ENCODE assay signal across 12 cellular contexts in genomic region chr17:71959129-71959528, GRCh38.
DNase-seq lines count a peak whose midpoint lies in the region; ATAC-seq, FAIRE-seq and TF ChIP-seq lines count a peak whose summit lies in the region.
"Had no signal": no experiment of that assay in that cellular context is flagged by ENCODE, and none has a peak within 500 bp of the region (broad histone marks: within the 10 kb centered on the region; RNA-seq: fewer than 3 reads in every experiment).

No MANE protein-coding gene starts in this region.

- H3K4me3 ChIP-seq in A549 (no peak overlapping the region), GM12875 (ENCODE audit: low read depth, low read length) (no peak overlapping the region), PC-9 (no peak overlapping the region)
- no peak overlapping the region for H3K4me3 ChIP-seq in CD8-positive, alpha-beta memory T cell (ENCODE audit: low read length)
- H3K4me3 ChIP-seq: K562 had no signal

- no peak overlapping the region for H2AFZ ChIP-seq in PC-9

- no peak for TF ChIP-seq POLR2A in A549 (IDR thresholded peaks at IDR 0.05; ENCODE audit: low read length)

- POLR2A ChIA-PET in A549 (lab: Yijun Ruan, JAX) (no interaction called here), PC-9 (lab: Charles Lee; ENCODE audit: unreplicated experiment) (no interaction called here)
- POLR2A ChIA-PET in CD8-positive, alpha-beta memory T cell (lab: Charles Lee), result no interaction called here

- H4K20me1 ChIP-seq in PC-9 (ENCODE audit: insufficient read depth), result no peaks in the 10 kb centered on the region

- CTCF ChIA-PET in A549 (lab: Yijun Ruan, JAX), result interaction anchor here (0.6 to 1.4 kb wide), 6 partner anchors 10 to 913 kb away, joined by 3 to 5 read pairs (median 3); no protein-coding TSS in a partner anchor
- CTCF ChIA-PET in PC-9 (lab: Charles Lee), result no interaction called here
- CTCF ChIA-PET in CD8-positive, alpha-beta memory T cell (lab: Charles Lee), result no interaction called here

- H3K9me2 ChIP-seq in PC-9 (ENCODE audit: insufficient read depth), result no peaks in the 10 kb centered on the region

- no peaks in the 10 kb centered on the region for H3K36me3 ChIP-seq in PC-9 (ENCODE audit: low read depth)
- no peaks in the 10 kb centered on the region for H3K36me3 ChIP-seq in CD8-positive, alpha-beta memory T cell (ENCODE audit: insufficient read depth, low read length)

- peaks cover 0 to 5% (median 0%) of the 10 kb centered on the region in 3 donors for H3K36me3 Mint-ChIP-seq in CD8-positive, alpha-beta memory T cell

- H3K4me1 Mint-ChIP-seq in CD8-positive, alpha-beta memory T cell, result no peaks in the 10 kb centered on the region

- FAIRE-seq in A549 (lab: Jason Lieb, UNC), result peak; percentile 84
- FAIRE-seq: K562 had no signal

- no peaks in the 10 kb centered on the region for H3K4me1 ChIP-seq in A549
- no peaks in the 10 kb centered on the region for H3K4me1 ChIP-seq in PC-9 (replicated peaks; ENCODE audit: insufficient read depth)
- H3K4me1 ChIP-seq in CD8-positive, alpha-beta memory T cell (ENCODE audit: insufficient read depth, low read length), result no peaks in the 10 kb centered on the region

- peak; percentile 31 to 33 for DNase-seq in A549 (ENCODE audit: low read depth in 1 of 2, low spot score in 1 of 2)
- DNase-seq in PC-9, result no peak
- peak; percentile 40 for DNase-seq in fibroblast of peridontal ligament (ENCODE audit: extremely low read depth)
- DNase-seq in stimulated activated CD4-positive, alpha-beta T cell treated with anti-CD3 and anti-CD28 coated beads, Interleukin-2, amount 100 ng/mL, for 24 hours, result no peak
- DNase-seq in CD8-positive, alpha-beta memory T cell, result no peak
- DNase-seq in NCI-H446 treated with DMSO at 0.1 percent for 48 hours (lab: John Stamatoyannopoulos, UW), result no peak
- DNase-seq: activated naive CD4-positive, alpha-beta T cell treated with anti-CD3 and anti-CD28 coated beads, Interleukin-2, amount 50 U/mL, for 16 hours; DMS79 had no signal

- TF ChIP-seq CTCF in A549 (IDR thresholded peaks at IDR 0.05), result peak; percentile 55
- TF ChIP-seq CTCF in GM12875 (IDR thresholded peaks at IDR 0.05; ENCODE audit: borderline replicate concordance, insufficient read depth, low read depth, low read length), result peak; percentile 28; the same call in 1 of the 2 replicates
- TF ChIP-seq CTCF in PC-9 (conservative IDR thresholded peaks at IDR 0.05), result peak; percentile 59

- intact Hi-C loops in PC-9 (cut with micrococcal nuclease; ENCODE audit: unreplicated experiment), result no loop called here

- H3K4me2 ChIP-seq in A549 (no peak overlapping the region), PC-9 (no peak overlapping the region)

- WGBS in A549 (ENCODE audit: missing lambda C conversion rate), result 39% methylated on average over 3 of the region's 3 CpGs

- no peak for TF ChIP-seq EP300 in A549 (IDR thresholded peaks at IDR 0.05)

- H3K27ac ChIP-seq in A549 (no peak overlapping the region), PC-9 (no peak overlapping the region)
- no peak overlapping the region for H3K27ac ChIP-seq in CD8-positive, alpha-beta memory T cell (ENCODE audit: low read depth, low read length)

- H3K4me3 Mint-ChIP-seq in CD8-positive, alpha-beta memory T cell, result no peak overlapping the region
- H3K4me3 Mint-ChIP-seq: T-helper 1 cell treated with Interleukin-12 subunit alpha and Interleukin-12 subunit beta and Interleukin-4 antibody, amounts not matched to agents 30 μg/mL and 1 μg/mL, for 36 hours had no signal

- H3K9me3 ChIP-seq in A549 (no peaks in the 10 kb centered on the region), PC-9 (ENCODE audit: insufficient read depth, low read depth) (0 out of 2 replicates have a peak, but pooled peaks cover 4% of the 10 kb centered on the region)
- H3K9me3 ChIP-seq in CD8-positive, alpha-beta memory T cell (ENCODE audit: low read length), result no peaks in the 10 kb centered on the region

- H3K27me3 ChIP-seq in PC-9 (ENCODE audit: insufficient read depth, low read depth), result no peaks in the 10 kb centered on the region
- H3K27me3 ChIP-seq in CD8-positive, alpha-beta memory T cell (ENCODE audit: insufficient read depth, low read length, poor library complexity, severe bottlenecking), result no peaks in the 10 kb centered on the region

- TF ChIP-seq RAD21 in A549 (conservative IDR thresholded peaks at IDR 0.05 in 1 of 2, IDR thresholded peaks at IDR 0.05 in 1 of 2), result peak; percentile 56 to 63

- no peaks in the 10 kb centered on the region for H3K27me3 Mint-ChIP-seq in CD8-positive, alpha-beta memory T cell

- peaks cover 0 to 13% (median 4%) of the 10 kb centered on the region in 5 donors for H3K9me3 Mint-ChIP-seq in CD8-positive, alpha-beta memory T cell

- peak; percentile 59 to 77; a peak in 4 of 6 replicates for ATAC-seq in A549
- ATAC-seq in HG03378 (IDR thresholded peaks at IDR 0.05; ENCODE audit: unreplicated experiment), result no peak
- ATAC-seq: K562 had no signal

- H3F3A ChIP-seq in PC-9 (ENCODE audit: insufficient read depth, low read depth), result no peaks in the 10 kb centered on the region

- BruUV-seq in PC-9 (replicated peaks; lab: Mats Ljungman, UMichigan), result no TSS peak

- no peaks in the 10 kb centered on the region for H3K79me2 ChIP-seq in PC-9 (ENCODE audit: low read depth)

- H3K27ac Mint-ChIP-seq in CD8-positive, alpha-beta memory T cell, result no peak overlapping the region
- H3K27ac Mint-ChIP-seq: T-helper 1 cell treated with Interleukin-12 subunit alpha and Interleukin-12 subunit beta and Interleukin-4 antibody, amounts not matched to agents 30 μg/mL and 1 μg/mL, for 36 hours had no signal

TF ChIP-seq in A549, 52 proteins besides CTCF, POLR2A, EP300 and RAD21:
- TF ChIP-seq HDAC2 (IDR thresholded peaks at IDR 0.05), result no peak
- no peak for TF ChIP-seq CBX8 (IDR thresholded peaks at IDR 0.05)
- peak; percentile 54; the same call in 2 of the 3 replicates for TF ChIP-seq SMC3 (IDR thresholded peaks at IDR 0.05)

Comparison
In these comparisons a context has a peak if more than half of its experiments do, and no peak if none do; other contexts are left out.
1. DNase-seq: peak in A549 (2 of 2) and fibroblast of peridontal ligament (single experiment); none in PC-9 (0 of 2), stimulated activated CD4-positive, alpha-beta T cell treated with anti-CD3 and anti-CD28 coated beads, Interleukin-2, amount 100 ng/mL, for 24 hours (0 of 2), CD8-positive, alpha-beta memory T cell (0 of 5) and NCI-H446 treated with DMSO at 0.1 percent for 48 hours (single experiment).
2. Peak in every context shown above with its lines, with median percentiles within 50 percentile points of each other: CTCF ChIP-seq.